13 cellular contexts compared by ENCODE assay signal in the genomic region with DNA sequence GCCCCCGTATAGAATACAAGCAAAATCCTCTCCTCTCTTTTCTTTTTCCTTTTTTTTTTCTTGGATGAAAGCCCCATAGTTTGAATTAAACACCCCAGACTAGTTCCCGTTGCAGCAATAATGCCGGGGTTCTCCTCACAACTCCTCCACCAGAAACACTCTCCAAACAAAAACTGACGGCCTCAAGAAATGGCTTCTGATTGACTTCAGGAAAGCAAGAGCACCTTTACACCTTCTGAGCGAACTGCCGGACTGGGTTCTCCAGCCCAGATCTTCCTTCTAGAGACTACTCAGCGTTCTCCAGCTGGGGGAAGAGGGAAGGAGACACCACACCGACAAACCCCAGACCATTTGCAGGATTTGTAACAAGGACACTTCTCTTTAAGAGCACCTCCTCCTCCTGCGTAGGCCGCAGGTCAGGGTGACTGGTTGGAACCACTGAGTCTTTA. TPM values are rescaled to one million over a fixed set of nuclear protein-coding genes. Genes with fewer than 3 reads are reported as not detected.
DNase-seq lines count a peak whose midpoint lies in the region; ATAC-seq and TF ChIP-seq lines count a peak whose summit lies in the region.
"Had no signal": no experiment of that assay in that cellular context is flagged by ENCODE, and none has a peak within 500 bp of the region (broad histone marks: within the 10 kb centered on the region; RNA-seq: fewer than 3 reads in every experiment).

No MANE protein-coding gene starts in this region.

- no peaks in the 10 kb centered on the region for H3K9me3 ChIP-seq in thyroid gland

- peak overlapping the region; percentile 86 to 91 (median 89) for H3K27ac Mint-ChIP-seq in IgD-negative memory B cell
- H3K27ac Mint-ChIP-seq in progenitor cell of endocrine pancreas = peak overlapping the region; percentile 71
- peak overlapping the region in 1 of 2 donors; percentile 49 for H3K27ac Mint-ChIP-seq in stimulated activated naive CD8-positive, alpha-beta T cell treated with anti-CD3 and anti-CD28 coated beads, Interleukin-15, amount 100 ng/mL, for 72 hours

- H3K27ac ChIP-seq in thyroid gland = peak overlapping the region in 1 of 3 donors; percentile 17
- H3K27ac ChIP-seq: 22Rv1, parathyroid adenoma, RWPE1 had no signal

- H3K36me3 Mint-ChIP-seq in IgD-negative memory B cell (peaks cover 5% of the 10 kb centered on the region), progenitor cell of endocrine pancreas (ENCODE audit: insufficient read depth) (no peaks in the 10 kb centered on the region)

- DNase-seq in NCI-H748 (lab: John Stamatoyannopoulos, UW; ENCODE audit: unreplicated experiment) (peak; percentile 11), NCI-H748 treated with DMSO at 0.1 percent for 48 hours (lab: John Stamatoyannopoulos, UW) (no peak), fibroblast of the aortic adventitia (ENCODE audit: low read depth) (peak; percentile 69), progenitor cell of endocrine pancreas (ENCODE audit: low spot score, unreplicated experiment) (no peak), COLO668 (lab: John Stamatoyannopoulos, UW; ENCODE audit: unreplicated experiment) (no peak), thyroid gland (no peak)
- no peak for DNase-seq in stimulated activated naive CD8-positive, alpha-beta T cell treated with anti-CD3 and anti-CD28 coated beads, Interleukin-15, amount 100 ng/mL, for 72 hours
- DNase-seq: Calu3, NCI-H1092 treated with DMSO at 0.1 percent for 48 hours had no signal

- H3K36me3 ChIP-seq in thyroid gland = no peaks in the 10 kb centered on the region

- peaks cover 2 to 33% (median 3%) of the 10 kb centered on the region in 3 donors for H3K9me3 Mint-ChIP-seq in IgD-negative memory B cell
- H3K9me3 Mint-ChIP-seq in progenitor cell of endocrine pancreas (ENCODE audit: low read depth) = no peaks in the 10 kb centered on the region
- peaks cover 4 to 24% of the 10 kb centered on the region in 2 donors for H3K9me3 Mint-ChIP-seq in stimulated activated naive CD8-positive, alpha-beta T cell treated with anti-CD3 and anti-CD28 coated beads, Interleukin-15, amount 100 ng/mL, for 72 hours

- H3K4me1 Mint-ChIP-seq in IgD-negative memory B cell = peaks cover 5 to 9% (median 5%) of the 10 kb centered on the region in 3 donors
- peaks cover 14% of the 10 kb centered on the region for H3K4me1 Mint-ChIP-seq in progenitor cell of endocrine pancreas (ENCODE audit: low read depth)
- peaks cover 75% of the 10 kb centered on the region for H3K4me1 Mint-ChIP-seq in stimulated activated naive CD8-positive, alpha-beta T cell treated with anti-CD3 and anti-CD28 coated beads, Interleukin-15, amount 100 ng/mL, for 72 hours

- intact Hi-C loops in thyroid gland (cut with DNase I) = no loop called here

- WGBS in thyroid gland, 2 donors = 30 to 36% methylated on average over 10 of the region's 10 CpGs

- H3K27me3 ChIP-seq in thyroid gland = peaks cover 65% of the 10 kb centered on the region

- ATAC-seq in stimulated activated naive CD8-positive, alpha-beta T cell treated with anti-CD3 and anti-CD28 coated beads, Interleukin-15, amount 100 ng/mL, for 72 hours = no peak

- H3K4me1 ChIP-seq in thyroid gland = peaks cover 14 to 42% of the 10 kb centered on the region in 2 donors
- H3K4me1 ChIP-seq: parathyroid adenoma had no signal

- TF ChIP-seq POLR2A in thyroid gland (IDR thresholded peaks at IDR 0.05) = no peak

- H3K4me3 Mint-ChIP-seq in IgD-negative memory B cell = peak overlapping the region in 2 of 4 donors; percentile 46 to 80
- peak overlapping the region; percentile 51 for H3K4me3 Mint-ChIP-seq in progenitor cell of endocrine pancreas (ENCODE audit: low read depth)
- H3K4me3 Mint-ChIP-seq in stimulated activated naive CD8-positive, alpha-beta T cell treated with anti-CD3 and anti-CD28 coated beads, Interleukin-15, amount 100 ng/mL, for 72 hours = no peak overlapping the region

- peaks cover 74% of the 10 kb centered on the region for H3K27me3 Mint-ChIP-seq in IgD-negative memory B cell
- H3K27me3 Mint-ChIP-seq in progenitor cell of endocrine pancreas = peaks cover 92% of the 10 kb centered on the region
- peaks cover 98% of the 10 kb centered on the region for H3K27me3 Mint-ChIP-seq in stimulated activated naive CD8-positive, alpha-beta T cell treated with anti-CD3 and anti-CD28 coated beads, Interleukin-15, amount 100 ng/mL, for 72 hours

- TF ChIP-seq CTCF in fibroblast of the aortic adventitia (IDR thresholded peaks at IDR 0.05; ENCODE audit: insufficient read depth, low read length) (no peak), progenitor cell of endocrine pancreas (IDR thresholded peaks at IDR 0.05; ENCODE audit: unreplicated experiment) (no peak), thyroid gland (IDR thresholded peaks at IDR 0.05) (no peak)

- H3K4me3 ChIP-seq in fibroblast of the aortic adventitia (ENCODE audit: low read depth, low read length) (peak overlapping the region; percentile 94), thyroid gland (replicated peaks in 1 of 3) (no peak overlapping the region)

RNA-seq across cellular contexts. Expression of a gene that starts 4.0 kb away (rescaled TPM):
- not detected for polyA plus RNA-seq in IgD-negative memory B cell
- 31.3 TPM in 2 replicates for total RNA-seq in fibroblast of the aortic adventitia (ENCODE audit: low replicate concordance)
- total RNA-seq in progenitor cell of endocrine pancreas = 2.5 and 3.9 TPM in 2 replicates
- total RNA-seq in thyroid gland = 1 to 10 TPM; 2.0 to 8.9 (median 4.0) TPM

Comparison
In these comparisons a context has a peak if more than half of its experiments do, and no peak if none do; other contexts are left out.
1. DNase-seq: peak in NCI-H748 (single experiment) and fibroblast of the aortic adventitia (single experiment); none in NCI-H748 treated with DMSO at 0.1 percent for 48 hours (single experiment), progenitor cell of endocrine pancreas (single experiment), COLO668 (single experiment), stimulated activated naive CD8-positive, alpha-beta T cell treated with anti-CD3 and anti-CD28 coated beads, Interleukin-15, amount 100 ng/mL, for 72 hours (0 of 2) and thyroid gland (0 of 2).